Comparison of ENCODE assay signal across 9 cellular contexts in genomic region chr21:26965567-26966359, GRCh38. TPM values are rescaled to one million over a fixed set of nuclear protein-coding genes. Genes with fewer than 3 reads are reported as not detected.
A peak's percentile ranks its signal among the peaks of the same experiment; 100 is the strongest.
DNase-seq lines count a peak whose midpoint lies in the region; ATAC-seq and TF ChIP-seq lines count a peak whose summit lies in the region.
"Had no signal": no experiment of that assay in that cellular context is flagged by ENCODE, and none has a peak within 500 bp of the region (broad histone marks: within the 10 kb centered on the region; RNA-seq: fewer than 3 reads in every experiment).

No MANE protein-coding gene starts in this region.

- TF ChIP-seq CTCF in progenitor cell of endocrine pancreas (IDR thresholded peaks at IDR 0.05; ENCODE audit: unreplicated experiment) = peak; percentile 71

- peaks cover 10% of the 10 kb centered on the region for H3K4me1 Mint-ChIP-seq in progenitor cell of endocrine pancreas (ENCODE audit: low read depth)

- no peak overlapping the region for H3K9ac ChIP-seq in SK-N-MC (ENCODE audit: insufficient read length)

- peak overlapping the region; percentile 77 for H3K4me3 Mint-ChIP-seq in progenitor cell of endocrine pancreas (ENCODE audit: low read depth)

- no peaks in the 10 kb centered on the region for H3K36me3 ChIP-seq in SK-N-MC (ENCODE audit: insufficient read depth, low read length)

- H3K27ac Mint-ChIP-seq in progenitor cell of endocrine pancreas = peak overlapping the region; percentile 49

- ATAC-seq in left cardiac atrium (peak; percentile 39 to 57), GM19467 (IDR thresholded peaks at IDR 0.05; ENCODE audit: unreplicated experiment) (no peak)

- no peaks in the 10 kb centered on the region for H3K9me3 Mint-ChIP-seq in progenitor cell of endocrine pancreas (ENCODE audit: low read depth)

- H3K27me3 Mint-ChIP-seq in progenitor cell of endocrine pancreas = peaks cover 79% of the 10 kb centered on the region

- H3K27ac ChIP-seq in SK-N-MC = no peak overlapping the region

- in situ Hi-C loops in G401 (cut with HindIII; ENCODE audit: low sequenced_read_pairs) = no loop called here

- H3K36me3 Mint-ChIP-seq in progenitor cell of endocrine pancreas (ENCODE audit: insufficient read depth) = no peaks in the 10 kb centered on the region

- DNase-seq in G401 (ENCODE audit: low spot score) (peak; percentile 87), SK-N-MC (ENCODE audit: low read depth, low spot score) (no peak), left cardiac atrium (peak; percentile 40), progenitor cell of endocrine pancreas (ENCODE audit: low spot score, unreplicated experiment) (peak; percentile 71)
- no peak for DNase-seq in effector CD8-positive, alpha-beta T cell (lab: John Stamatoyannopoulos, UW)
- DNase-seq in stimulated activated CD4-positive, alpha-beta T cell treated with anti-CD3 and anti-CD28 coated beads, Interleukin-4, amount 100 ng/mL, for 1 hour = no peak
- DNase-seq in activated CD4-positive, alpha-beta T cell treated with anti-CD3 and anti-CD28 coated beads, Interleukin-2, amount 50 U/mL, for 1 hour = no peak
- DNase-seq: activated CD4-positive, alpha-beta T cell treated with anti-CD3 and anti-CD28 coated beads, Interleukin-2, amount 50 U/mL, for 4 hours had no signal

- no peaks in the 10 kb centered on the region for H3K9me3 ChIP-seq in SK-N-MC (ENCODE audit: low read depth, low read length)

- H3K4me3 ChIP-seq in SK-N-MC = peak overlapping the region; percentile 90

- intact Hi-C loops in left cardiac atrium (cut with DNase I) = no loop called here

RNA-seq across cellular contexts. Expression of gene ADAMTS5, which starts 1.1 kb away (rescaled TPM):
- total RNA-seq in G401 (2014; rRNA removed; shearing (Covaris generic)) = not detected in 2 replicates
- total RNA-seq in left cardiac atrium (1 to 10 TPM; 7.2 to 7.9 TPM), progenitor cell of endocrine pancreas (3.2 and 6.3 TPM in 2 replicates)

Comparison
In these comparisons a context has a peak if more than half of its experiments do, and no peak if none do; other contexts are left out.
1. DNase-seq: peak in G401 (single experiment), left cardiac atrium (single experiment) and progenitor cell of endocrine pancreas (single experiment); none in SK-N-MC (single experiment), effector CD8-positive, alpha-beta T cell (single experiment), stimulated activated CD4-positive, alpha-beta T cell treated with anti-CD3 and anti-CD28 coated beads, Interleukin-4, amount 100 ng/mL, for 1 hour (single experiment) and activated CD4-positive, alpha-beta T cell treated with anti-CD3 and anti-CD28 coated beads, Interleukin-2, amount 50 U/mL, for 1 hour (single experiment).